In the genomic region with DNA sequence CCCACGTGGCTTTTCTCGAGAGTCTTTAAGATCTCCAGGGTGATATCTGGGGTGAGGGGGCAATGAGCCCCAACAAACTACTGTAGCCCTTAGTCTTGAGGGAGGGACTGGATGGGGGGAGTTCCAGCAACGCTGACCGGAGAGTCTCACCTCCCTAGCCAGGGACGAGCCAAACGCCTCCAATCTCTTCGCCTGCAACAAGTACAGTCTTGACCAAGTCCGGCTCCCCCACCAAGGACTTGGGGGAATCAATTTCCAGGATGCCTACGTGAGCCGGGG, we compare ENCODE assay signal across 12 cellular contexts. TPM values are rescaled to one million over a fixed set of nuclear protein-coding genes. Genes with fewer than 3 reads are reported as not detected.
DNase-seq lines count a peak whose midpoint lies in the region; ATAC-seq, FAIRE-seq and TF ChIP-seq lines count a peak whose summit lies in the region.
"Had no signal": no experiment of that assay in that cellular context is flagged by ENCODE, and none has a peak within 500 bp of the region (broad histone marks: within the 10 kb centered on the region; RNA-seq: fewer than 3 reads in every experiment).

No MANE protein-coding gene starts in this region.

- dilution Hi-C loops in endothelial cell of umbilical vein (cut with MboI; ENCODE audit: extremely low pct_ligation_motif_present, low sequenced_read_pairs) = no loop called here

- H3K9me1 ChIP-seq in endothelial cell of umbilical vein (replicated peaks; ENCODE audit: control insufficient read depth, extremely low read depth, insufficient read depth, low read length) = no peaks in the 10 kb centered on the region

- TF ChIP-seq POLR2A in endothelial cell of umbilical vein (IDR thresholded peaks at IDR 0.05; ENCODE audit: low read depth, low read length) = no peak

- H3K27ac ChIP-seq in Panc1 (ENCODE audit: low read length) (peak overlapping the region; percentile 65), endothelial cell of umbilical vein (ENCODE audit: insufficient read depth, low read depth, low read length) (no peak overlapping the region), thymus (ENCODE audit: low read depth) (peak overlapping the region; percentile 59)
- H3K27ac ChIP-seq: VCaP had no signal

- H3K9me3 ChIP-seq in Panc1 (ENCODE audit: control insufficient read depth, insufficient read depth, low read depth, low read length) = no peaks in the 10 kb centered on the region
- no peaks in the 10 kb centered on the region for H3K9me3 ChIP-seq in endothelial cell of umbilical vein (replicated peaks; ENCODE audit: control insufficient read depth, insufficient read depth, low read length)
- no peaks in the 10 kb centered on the region for H3K9me3 ChIP-seq in thymus (ENCODE audit: control insufficient read depth)

- ATAC-seq in Panc1 = no peak
- no peak for ATAC-seq in HG03159 (IDR thresholded peaks at IDR 0.05; ENCODE audit: unreplicated experiment)
- ATAC-seq: activated naive CD4-positive, alpha-beta T cell treated with anti-CD3 and anti-CD28 coated beads, Interleukin-2, amount 50 U/mL, for 72 hours had no signal

- H3K27me3 ChIP-seq in Panc1 (ENCODE audit: control insufficient read depth, insufficient read depth, low read length) = no peaks in the 10 kb centered on the region
- H3K27me3 ChIP-seq in endothelial cell of umbilical vein (ENCODE audit: control insufficient read depth in 2 of 2, insufficient read depth in 2 of 2, low read length in 2 of 2) = peaks cover 20 to 39% of the 10 kb centered on the region in 2 experiments
- peaks cover 47% of the 10 kb centered on the region for H3K27me3 ChIP-seq in thymus (ENCODE audit: control insufficient read depth, insufficient read depth)

- no peak for FAIRE-seq in endothelial cell of umbilical vein (lab: Jason Lieb, UNC)

- no peak overlapping the region for H3K9ac ChIP-seq in endothelial cell of umbilical vein (replicated peaks; ENCODE audit: extremely low read depth, insufficient read depth, low read length)

- peak overlapping the region; percentile 94 for H3K4me3 Mint-ChIP-seq in mesothelial cell of epicardium
- H3K4me3 Mint-ChIP-seq: immature natural killer cell had no signal

- H2AFZ ChIP-seq in endothelial cell of umbilical vein (ENCODE audit: low read depth, low read length) = no peak overlapping the region

- 22% methylated on average over 10 of the region's 10 CpGs for WGBS in thymus

- CTCF ChIA-PET in Panc1 (lab: Charles Lee) (no interaction called here), endothelial cell of umbilical vein (lab: Charles Lee) (no interaction called here)

- peak overlapping the region; percentile 97 for H3K27ac Mint-ChIP-seq in mesothelial cell of epicardium
- H3K27ac Mint-ChIP-seq: activated naive CD4-positive, alpha-beta T cell treated with anti-CD3 and anti-CD28 coated beads, Interleukin-2, amount 50 U/mL, for 72 hours; immature natural killer cell had no signal

- TF ChIP-seq CTCF in Panc1 (IDR thresholded peaks at IDR 0.05) (no peak), endothelial cell of umbilical vein (IDR thresholded peaks at IDR 0.05; ENCODE audit: extremely low read depth in 1 of 2, insufficient read depth in 1 of 2, low read depth in 1 of 2, low read length in 2 of 2) (no peak), mesothelial cell of epicardium (IDR thresholded peaks at IDR 0.05; ENCODE audit: unreplicated experiment) (no peak)

- H3K4me3 ChIP-seq in Panc1 (ENCODE audit: low read depth in 2 of 2, low read length in 2 of 2) (peak overlapping the region; percentile 37 to 57), endothelial cell of umbilical vein (replicated peaks in 1 of 3; ENCODE audit: insufficient read depth in 1 of 3, low read depth in 1 of 3, low read length in 3 of 3) (peak overlapping the region in 1 of 3 experiments; percentile 2), thymus (ENCODE audit: low read length) (peak overlapping the region; percentile 14)

- no peaks in the 10 kb centered on the region for H3K79me2 ChIP-seq in endothelial cell of umbilical vein (ENCODE audit: control insufficient read depth, insufficient read depth, low read length)

- POLR2A ChIA-PET in Panc1 (lab: Charles Lee) = no interaction called here
- POLR2A ChIA-PET in endothelial cell of umbilical vein (lab: Charles Lee) = no interaction called here

- H3K4me1 ChIP-seq in Panc1 (ENCODE audit: control insufficient read depth, insufficient read depth, low read length) = 0 out of 2 replicates have a peak, but pooled peaks cover 3% of the 10 kb centered on the region
- H3K4me1 ChIP-seq in endothelial cell of umbilical vein (ENCODE audit: control insufficient read depth, extremely low read depth, insufficient read depth, low read length) = no peaks in the 10 kb centered on the region
- H3K4me1 ChIP-seq in thymus (ENCODE audit: control insufficient read depth, insufficient read depth, low read length) = no peaks in the 10 kb centered on the region

- no peaks in the 10 kb centered on the region for H3K9me3 Mint-ChIP-seq in mesothelial cell of epicardium
- H3K9me3 Mint-ChIP-seq: activated naive CD4-positive, alpha-beta T cell treated with anti-CD3 and anti-CD28 coated beads, Interleukin-2, amount 50 U/mL, for 72 hours; immature natural killer cell had no signal

- no peaks in the 10 kb centered on the region for H3K27me3 Mint-ChIP-seq in mesothelial cell of epicardium (ENCODE audit: low read depth)

- peaks cover 8% of the 10 kb centered on the region for H3K36me3 Mint-ChIP-seq in mesothelial cell of epicardium
- H3K36me3 Mint-ChIP-seq: activated naive CD4-positive, alpha-beta T cell treated with anti-CD3 and anti-CD28 coated beads, Interleukin-2, amount 50 U/mL, for 72 hours; immature natural killer cell had no signal

- intact Hi-C loops in Panc1 (cut with micrococcal nuclease; ENCODE audit: unreplicated experiment) (no loop called here), endothelial cell of umbilical vein (cut with micrococcal nuclease) (no loop called here)

- BruUV-seq in Panc1 (replicated peaks; lab: Mats Ljungman, UMichigan) = no TSS peak
- no TSS peak for BruUV-seq in endothelial cell of umbilical vein (replicated peaks; lab: Mats Ljungman, UMichigan)

- peaks cover 65% of the 10 kb centered on the region for H3K4me1 Mint-ChIP-seq in mesothelial cell of epicardium

- no peaks in the 10 kb centered on the region for H3K36me3 ChIP-seq in Panc1 (ENCODE audit: control insufficient read depth, insufficient read depth, low read length)
- no peaks in the 10 kb centered on the region for H3K36me3 ChIP-seq in endothelial cell of umbilical vein (ENCODE audit: control insufficient read depth in 2 of 2, extremely low read depth in 1 of 2, insufficient read depth in 2 of 2, low read length in 2 of 2)
- no peaks in the 10 kb centered on the region for H3K36me3 ChIP-seq in thymus (ENCODE audit: control insufficient read depth, insufficient read depth)

- H3K4me2 ChIP-seq in endothelial cell of umbilical vein (ENCODE audit: insufficient read depth, low read length) = peak overlapping the region; percentile 28

- no peak for DNase-seq in Panc1 (ENCODE audit: low read depth, low spot score)
- no peak for DNase-seq in endothelial cell of umbilical vein (ENCODE audit: low read depth, low spot score)
- DNase-seq in mesothelial cell of epicardium (ENCODE audit: low spot score in 2 of 2, unreplicated experiment in 2 of 2) = no peak
- DNase-seq in cerebellar cortex (ENCODE audit: low spot score) = no peak
- DNase-seq in NCI-H1105 treated with DMSO at 0.1 percent for 48 hours (lab: John Stamatoyannopoulos, UW) = no peak
- no peak for DNase-seq in NCI-H1417 treated with DMSO at 0.1 percent for 48 hours (lab: John Stamatoyannopoulos, UW)
- DNase-seq: immature natural killer cell; stimulated activated CD4-positive, alpha-beta T cell treated with anti-CD3 and anti-CD28 coated beads, Interleukin-4, amount 100 ng/mL, for 1 hour had no signal

- in situ Hi-C loops in Panc1 (cut with HindIII; ENCODE audit: low pct_unique_long_range_greater_than_20kb, low sequenced_read_pairs) = no loop called here

- H4K20me1 ChIP-seq in endothelial cell of umbilical vein (replicated peaks; ENCODE audit: control insufficient read depth, extremely low read depth, insufficient read depth, low read length) = no peaks in the 10 kb centered on the region

RNA-seq across cellular contexts. Expression of a gene that starts 0.4 kb away (rescaled TPM):
- total RNA-seq in Panc1 (2021; ENCODE audit: unreplicated experiment) = 5.4 TPM
- 6.9 TPM for polyA plus RNA-seq in Panc1 (2012; ENCODE audit: insufficient read length)
- 0.35 and 0.75 TPM in 2 replicates for total RNA-seq in endothelial cell of umbilical vein
- polyA plus RNA-seq in endothelial cell of umbilical vein = 0.18 and 0.19 TPM in 2 replicates
- polyA plus RNA-seq in endothelial cell of umbilical vein (2011; cell fraction: cytosol; rRNA removed) = 0.21 and 0.26 TPM in 2 replicates
- 0.06 and 0.13 TPM in 2 replicates for polyA plus RNA-seq in endothelial cell of umbilical vein (2011; cell fraction: nucleus; rRNA removed)
- polyA plus RNA-seq in endothelial cell of umbilical vein (2012) = 0.19 and 0.67 TPM in 2 replicates
- polyA minus RNA-seq in endothelial cell of umbilical vein = 0.21 and 0.22 TPM in 2 replicates
- not detected for polyA minus RNA-seq in endothelial cell of umbilical vein (2011; cell fraction: cytosol; rRNA and poly(A)+ RNA removed)
- 0.14 TPM in 1 of 2 replicates, not detected in the other for polyA minus RNA-seq in endothelial cell of umbilical vein (2011; cell fraction: nucleus; rRNA and poly(A)+ RNA removed)
- 50.3 to 51.7 TPM (median 50.7 TPM) in 3 replicates for total RNA-seq in mesothelial cell of epicardium
- polyA plus RNA-seq in thymus = 8.6 TPM
- total RNA-seq: activated naive CD4-positive, alpha-beta T cell treated with anti-CD3 and anti-CD28 coated beads, Interleukin-2, amount 50 U/mL, for 72 hours had no signal
- polyA plus RNA-seq: immature natural killer cell had no signal

RNA-seq across cellular contexts. Expression of a gene that starts 15.8 kb away (rescaled TPM):
- total RNA-seq in Panc1 (2021; ENCODE audit: unreplicated experiment) (not detected), endothelial cell of umbilical vein (0.07 TPM in 1 of 2 replicates, not detected in the other), mesothelial cell of epicardium (0.49 to 0.79 TPM (median 0.73 TPM) in 3 replicates)
- not detected for polyA plus RNA-seq in Panc1 (2012; ENCODE audit: insufficient read length)
- polyA plus RNA-seq in endothelial cell of umbilical vein (not detected in 2 replicates), thymus (0.07 TPM)
- not detected in 2 replicates for polyA plus RNA-seq in endothelial cell of umbilical vein (2011; cell fraction: cytosol; rRNA removed)
- polyA plus RNA-seq in endothelial cell of umbilical vein (2011; cell fraction: nucleus; rRNA removed) = not detected in 2 replicates
- not detected in 2 replicates for polyA plus RNA-seq in endothelial cell of umbilical vein (2012)
- not detected in 2 replicates for polyA minus RNA-seq in endothelial cell of umbilical vein
- polyA minus RNA-seq in endothelial cell of umbilical vein (2011; cell fraction: cytosol; rRNA and poly(A)+ RNA removed) = not detected
- not detected in 2 replicates for polyA minus RNA-seq in endothelial cell of umbilical vein (2011; cell fraction: nucleus; rRNA and poly(A)+ RNA removed)
- total RNA-seq: activated naive CD4-positive, alpha-beta T cell treated with anti-CD3 and anti-CD28 coated beads, Interleukin-2, amount 50 U/mL, for 72 hours had no signal

RNA-seq across cellular contexts. Expression of a gene that starts 58.4 kb away (rescaled TPM):
- total RNA-seq in Panc1 (2021; ENCODE audit: unreplicated experiment) (not detected), endothelial cell of umbilical vein (0.16 and 0.27 TPM in 2 replicates), mesothelial cell of epicardium (25.8 to 27.4 TPM (median 25.9 TPM) in 3 replicates)
- polyA plus RNA-seq in Panc1 (2012; ENCODE audit: insufficient read length) = not detected
- polyA plus RNA-seq in endothelial cell of umbilical vein (0.08 and 0.25 TPM in 2 replicates), thymus (9.7 TPM)
- polyA plus RNA-seq in endothelial cell of umbilical vein (2011; cell fraction: cytosol; rRNA removed) = 0.12 and 0.20 TPM in 2 replicates
- 0.06 and 0.07 TPM in 2 replicates for polyA plus RNA-seq in endothelial cell of umbilical vein (2011; cell fraction: nucleus; rRNA removed)
- polyA plus RNA-seq in endothelial cell of umbilical vein (2012) = 6.2 and 10.0 TPM in 2 replicates
- 0.07 and 0.13 TPM in 2 replicates for polyA minus RNA-seq in endothelial cell of umbilical vein
- not detected for polyA minus RNA-seq in endothelial cell of umbilical vein (2011; cell fraction: cytosol; rRNA and poly(A)+ RNA removed)
- polyA minus RNA-seq in endothelial cell of umbilical vein (2011; cell fraction: nucleus; rRNA and poly(A)+ RNA removed) = not detected in 2 replicates
- total RNA-seq: activated naive CD4-positive, alpha-beta T cell treated with anti-CD3 and anti-CD28 coated beads, Interleukin-2, amount 50 U/mL, for 72 hours had no signal
- polyA plus RNA-seq: immature natural killer cell had no signal

Comparison
In these comparisons a context has a peak if more than half of its experiments do, and no peak if none do; other contexts are left out.
1. RNA of a gene that starts 58.4 kb away (total RNA-seq): 25.8 to 27.4 TPM in mesothelial cell of epicardium; 0.16 to 0.27 TPM in endothelial cell of umbilical vein and not detected in Panc1 (single experiment); every median in the first group is over 10 times any median in the second.